In the genomic region with DNA sequence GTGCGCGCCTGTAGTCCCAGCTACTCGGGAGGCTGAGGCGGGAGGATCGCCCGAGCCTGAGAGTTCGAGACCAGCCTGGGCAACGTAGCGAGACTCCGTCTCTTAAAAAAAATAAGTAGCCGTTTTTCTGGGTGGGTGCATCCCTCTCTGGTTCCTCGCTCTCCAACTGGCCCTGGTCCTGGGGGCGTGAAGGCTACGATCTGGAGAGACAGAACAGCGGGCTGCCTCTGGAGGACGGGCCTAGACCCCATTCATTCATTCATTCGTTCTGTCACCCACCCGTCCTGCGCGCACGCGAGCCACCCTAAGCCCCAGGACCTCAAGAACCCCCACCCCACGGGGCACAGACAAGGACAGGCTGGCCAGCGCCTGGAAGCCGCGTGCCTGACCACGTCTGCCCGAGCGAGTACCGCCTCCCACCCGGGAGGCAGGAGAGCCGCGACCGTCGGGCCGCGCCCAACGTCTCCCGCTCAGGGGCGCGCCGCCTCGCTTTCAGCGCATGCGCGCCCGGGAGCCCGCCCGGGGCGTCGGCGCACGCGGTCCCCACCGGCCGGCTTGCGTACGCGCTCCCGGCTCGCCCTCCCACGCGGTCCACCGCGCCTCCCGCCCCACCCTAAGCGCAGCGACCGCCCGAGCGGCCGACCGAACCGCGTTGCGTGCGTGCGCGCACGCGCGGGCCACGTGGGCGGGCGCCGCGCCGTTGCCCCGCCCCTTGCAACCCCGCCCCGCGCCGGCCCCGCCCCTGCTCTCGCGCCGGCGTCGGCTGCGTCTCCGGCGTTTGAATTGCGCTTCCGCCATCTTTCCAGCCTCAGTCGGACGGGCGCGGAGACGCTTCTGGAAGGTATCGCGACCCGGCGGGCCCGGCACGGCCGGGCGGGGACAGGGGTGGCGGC, we compare ENCODE assay signal across 8 cellular contexts. TPM values are rescaled to one million over a fixed set of nuclear protein-coding genes. Genes with fewer than 3 reads are reported as not detected.
DNase-seq lines count a peak whose midpoint lies in the region; ATAC-seq and TF ChIP-seq lines count a peak whose summit lies in the region.

Gene RAN (plus strand): TSS at position 781 of the 893 bp plus-strand sequence. CDS start 528 bp downstream, outside the sequence.

- peaks cover 19% of the 10 kb centered on the region for H3K36me3 ChIP-seq in CD8-positive, alpha-beta T cell (ENCODE audit: insufficient read depth, low read length)

- H3K9me3 Mint-ChIP-seq in CD8-positive, alpha-beta T cell: no peaks in the 10 kb centered on the region
- no peaks in the 10 kb centered on the region for H3K9me3 Mint-ChIP-seq in memory B cell

- peak; percentile 80 for ATAC-seq in CD8-positive, alpha-beta T cell
- ATAC-seq in GM19468 (IDR thresholded peaks at IDR 0.05; ENCODE audit: extremely low read depth, unreplicated experiment) (peak; percentile 77), memory B cell (ENCODE audit: low read depth) (peak; percentile 75)

- POLR2A ChIA-PET in CD8-positive, alpha-beta T cell (lab: Charles Lee): interaction anchor here (1.7 kb wide), 1 partner anchor 34 kb away, joined by 4 read pairs; no protein-coding TSS in a partner anchor
- POLR2A ChIA-PET in activated CD8-positive, alpha-beta memory T cell treated with anti-CD3 and anti-CD28 coated beads for 36 hours (lab: Charles Lee): interaction anchor here (0.6 to 1.3 kb wide), 3 partner anchors 32 to 59 kb away, joined by 3 to 8 read pairs (median 3); no protein-coding TSS in a partner anchor

- H3K4me3 Mint-ChIP-seq in CD8-positive, alpha-beta T cell: peak within 1 kb of the TSS; percentile 94
- H3K4me3 Mint-ChIP-seq in memory B cell: peak within 1 kb of the TSS; percentile 89

- CTCF ChIA-PET in CD8-positive, alpha-beta T cell (lab: Charles Lee): interaction anchor here (1.2 to 1.8 kb wide), 2 partner anchors 29 to 32 kb away, joined by 4 to 7 read pairs; no protein-coding TSS in a partner anchor
- CTCF ChIA-PET in activated CD8-positive, alpha-beta memory T cell treated with anti-CD3 and anti-CD28 coated beads for 36 hours (lab: Charles Lee): interaction anchor here (0.8 to 2.0 kb wide), 4 partner anchors 33 to 234 kb away, joined by 3 to 8 read pairs (median 3); partner anchors contain the start of gene STX2

- H3K36me3 Mint-ChIP-seq in CD8-positive, alpha-beta T cell: peaks cover 39% of the 10 kb centered on the region
- H3K36me3 Mint-ChIP-seq in memory B cell: peaks cover 20% of the 10 kb centered on the region

- peak within 1 kb of the TSS; percentile 84 for H3K27ac ChIP-seq in CD8-positive, alpha-beta T cell (ENCODE audit: low read depth, low read length)

- no peaks in the 10 kb centered on the region for H3K9me3 ChIP-seq in CD8-positive, alpha-beta T cell (ENCODE audit: low read length)

- H3K4me1 Mint-ChIP-seq in CD8-positive, alpha-beta T cell (ENCODE audit: low read depth): peaks cover 65% of the 10 kb centered on the region
- peaks cover 25% of the 10 kb centered on the region for H3K4me1 Mint-ChIP-seq in memory B cell

- peaks cover 54% of the 10 kb centered on the region for H3K4me1 ChIP-seq in CD8-positive, alpha-beta T cell (ENCODE audit: insufficient read depth, low read length)

- intact Hi-C loops in CD8-positive, alpha-beta T cell (cut with DNase I, micrococcal nuclease): loop anchor here (1.0 to 5.0 kb wide), 4 partner anchors 32 to 1076 kb away; partner anchors contain the start of genes STX2 (in 2 of the 2), EP400 (in 1 of the 2) and SFSWAP (in 1 of the 2)

- DNase-seq in CD8-positive, alpha-beta T cell: peak; percentile 83 to 96 (median 88)
- DNase-seq in HT-29 (ENCODE audit: low spot score) (peak; percentile 92), memory B cell (ENCODE audit: low spot score in 2 of 2) (peak; percentile 83 to 90)
- DNase-seq in NK-92 treated with Interleukin-12 subunit alpha and Interleukin-12 subunit beta, amount 100 ng/mL, for 24 hours (lab: John Stamatoyannopoulos, UW): peak; percentile 82
- peak; percentile 82 for DNase-seq in effector CD8-positive, alpha-beta T cell (lab: John Stamatoyannopoulos, UW)
- DNase-seq in stimulated activated CD8-positive, alpha-beta memory T cell treated with anti-CD3 and anti-CD28 coated beads, Interleukin-12 subunit alpha, Interleukin-12 subunit beta, amount 100 ng/mL, for 1 hour (ENCODE audit: low read depth): peak; percentile 81

- peak within 1 kb of the TSS; percentile 95 for H3K27ac Mint-ChIP-seq in CD8-positive, alpha-beta T cell
- peak within 1 kb of the TSS; percentile 92 for H3K27ac Mint-ChIP-seq in memory B cell

- TF ChIP-seq CTCF in CD8-positive, alpha-beta T cell (IDR thresholded peaks at IDR 0.05): no peak

- peak within 1 kb of the TSS; percentile 82 for H3K4me3 ChIP-seq in CD8-positive, alpha-beta T cell (ENCODE audit: low read depth, low read length)

- H3K27me3 ChIP-seq in CD8-positive, alpha-beta T cell (ENCODE audit: insufficient read depth, low read length): no peaks in the 10 kb centered on the region

- H3K27me3 Mint-ChIP-seq in CD8-positive, alpha-beta T cell (ENCODE audit: low read depth): no peaks in the 10 kb centered on the region
- no peaks in the 10 kb centered on the region for H3K27me3 Mint-ChIP-seq in memory B cell

RNA-seq across cellular contexts. Expression of gene RAN, which starts in this region (rescaled TPM):
- 100 to 1,000 TPM; 342 to 352 TPM for total RNA-seq in CD8-positive, alpha-beta T cell
- total RNA-seq in HT-29 (2014; rRNA removed; shearing (Covaris generic)): 1,255 and 1,381 TPM in 2 replicates
- total RNA-seq in activated CD8-positive, alpha-beta memory T cell treated with anti-CD3 and anti-CD28 coated beads for 36 hours: 1,000 to 10,000 TPM; 2,550 to 2,556 TPM

Comparison
In these comparisons a context has a peak if more than half of its experiments do, and no peak if none do; other contexts are left out.
1. Peak in every context shown above with its lines: DNase-seq, ATAC-seq, H3K4me3 ChIP-seq and H3K27ac ChIP-seq.